ENCODE assay signal across 1 cellular context in the genomic region with DNA sequence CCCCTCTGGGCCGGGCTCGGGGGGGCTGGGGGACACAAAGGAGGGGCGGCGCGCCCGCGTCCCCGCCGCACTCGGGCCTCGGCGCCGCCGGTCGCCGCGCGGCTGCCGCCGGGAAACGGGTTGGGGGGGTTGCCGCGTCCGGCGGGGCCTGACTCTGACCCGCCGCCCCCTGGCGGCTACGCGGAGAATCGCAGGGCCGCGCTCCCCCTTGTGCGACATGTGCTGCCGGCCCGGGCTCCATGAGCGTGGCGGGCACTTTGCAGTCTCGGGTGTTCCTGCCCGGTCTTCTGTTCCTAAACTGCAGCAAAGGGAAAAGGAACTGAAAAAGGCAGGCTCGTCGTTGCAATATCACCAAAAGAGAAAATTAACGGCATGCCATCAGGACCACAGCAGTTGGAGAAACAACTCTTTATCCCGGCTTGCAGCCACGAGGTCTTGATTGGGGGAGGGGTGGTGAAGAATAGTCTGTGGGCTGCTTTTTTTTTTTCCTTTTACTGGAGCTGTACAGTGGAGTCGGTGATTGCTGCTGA.
TF ChIP-seq lines count a peak whose summit lies in the region.

No MANE protein-coding gene starts in this region.

TF ChIP-seq in GM12878, 131 proteins besides CTCF, POLR2A, EP300 and RAD21 (continued from another document):
- TF ChIP-seq, protein P1, sequence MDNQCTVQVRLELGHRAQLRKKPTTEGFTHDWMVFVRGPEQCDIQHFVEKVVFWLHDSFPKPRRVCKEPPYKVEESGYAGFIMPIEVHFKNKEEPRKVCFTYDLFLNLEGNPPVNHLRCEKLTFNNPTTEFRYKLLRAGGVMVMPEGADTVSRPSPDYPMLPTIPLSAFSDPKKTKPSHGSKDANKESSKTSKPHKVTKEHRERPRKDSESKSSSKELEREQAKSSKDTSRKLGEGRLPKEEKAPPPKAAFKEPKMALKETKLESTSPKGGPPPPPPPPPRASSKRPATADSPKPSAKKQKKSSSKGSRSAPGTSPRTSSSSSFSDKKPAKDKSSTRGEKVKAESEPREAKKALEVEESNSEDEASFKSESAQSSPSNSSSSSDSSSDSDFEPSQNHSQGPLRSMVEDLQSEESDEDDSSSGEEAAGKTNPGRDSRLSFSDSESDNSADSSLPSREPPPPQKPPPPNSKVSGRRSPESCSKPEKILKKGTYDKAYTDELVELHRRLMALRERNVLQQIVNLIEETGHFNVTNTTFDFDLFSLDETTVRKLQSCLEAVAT (IDR thresholded peaks at IDR 0.05) = peak; percentile 72; the same call in 1 of the 2 replicates
- TF ChIP-seq JUND (IDR thresholded peaks at IDR 0.05; ENCODE audit: low read depth, low read length) = no peak
- no peak; the same call in 1 of the 2 replicates for TF ChIP-seq DPF2 (IDR thresholded peaks at IDR 0.05)
- no peak for TF ChIP-seq HDAC6 (IDR thresholded peaks at IDR 0.05; ENCODE audit: unreplicated experiment)
- 0 out of 4 replicates have a peak, but pooled peaks of 1 of the 2 experiments have one; percentile 18 for TF ChIP-seq SRF (IDR thresholded peaks at IDR 0.05; ENCODE audit: low read depth in 2 of 2, low read length in 2 of 2)
- peak; percentile 95 for TF ChIP-seq MAX (IDR thresholded peaks at IDR 0.05; ENCODE audit: low read depth, low read length)
- peak; percentile 30 to 35; a peak in 1 of 4 replicates for TF ChIP-seq IKZF2 (IDR thresholded peaks at IDR 0.05)
- no peak for TF ChIP-seq BCLAF1 (IDR thresholded peaks at IDR 0.05)
- TF ChIP-seq ZNF24 (IDR thresholded peaks at IDR 0.05) = no peak
- peak; percentile 53 for TF ChIP-seq NR2F1 (conservative IDR thresholded peaks at IDR 0.05)
- no peak for TF ChIP-seq SIX5 (IDR thresholded peaks at IDR 0.05; ENCODE audit: low read depth, low read length, severe bottlenecking)
- no peak for TF ChIP-seq ZZZ3 (IDR thresholded peaks at IDR 0.05; ENCODE audit: control insufficient read depth, insufficient read length, low read depth)
- TF ChIP-seq, protein P2, sequence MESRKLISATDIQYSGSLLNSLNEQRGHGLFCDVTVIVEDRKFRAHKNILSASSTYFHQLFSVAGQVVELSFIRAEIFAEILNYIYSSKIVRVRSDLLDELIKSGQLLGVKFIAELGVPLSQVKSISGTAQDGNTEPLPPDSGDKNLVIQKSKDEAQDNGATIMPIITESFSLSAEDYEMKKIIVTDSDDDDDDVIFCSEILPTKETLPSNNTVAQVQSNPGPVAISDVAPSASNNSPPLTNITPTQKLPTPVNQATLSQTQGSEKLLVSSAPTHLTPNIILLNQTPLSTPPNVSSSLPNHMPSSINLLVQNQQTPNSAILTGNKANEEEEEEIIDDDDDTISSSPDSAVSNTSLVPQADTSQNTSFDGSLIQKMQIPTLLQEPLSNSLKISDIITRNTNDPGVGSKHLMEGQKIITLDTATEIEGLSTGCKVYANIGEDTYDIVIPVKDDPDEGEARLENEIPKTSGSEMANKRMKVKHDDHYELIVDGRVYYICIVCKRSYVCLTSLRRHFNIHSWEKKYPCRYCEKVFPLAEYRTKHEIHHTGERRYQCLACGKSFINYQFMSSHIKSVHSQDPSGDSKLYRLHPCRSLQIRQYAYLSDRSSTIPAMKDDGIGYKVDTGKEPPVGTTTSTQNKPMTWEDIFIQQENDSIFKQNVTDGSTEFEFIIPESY (IDR thresholded peaks at IDR 0.05) = no peak
- TF ChIP-seq BACH1 (IDR thresholded peaks at IDR 0.05; ENCODE audit: borderline replicate concordance) = peak; percentile 10
- no peak for TF ChIP-seq SREBF2 (IDR thresholded peaks at IDR 0.05; ENCODE audit: low read length)
- TF ChIP-seq CBX5 (IDR thresholded peaks at IDR 0.05; ENCODE audit: low read depth) = no peak
- no peak for TF ChIP-seq WRNIP1 (IDR thresholded peaks at IDR 0.05; ENCODE audit: borderline replicate concordance, low read depth, low read length)
- no peak for TF ChIP-seq CEBPB (IDR thresholded peaks at IDR 0.05; ENCODE audit: borderline replicate concordance in 1 of 2, low read depth in 2 of 2, low read length in 2 of 2)
- TF ChIP-seq LARP7 (IDR thresholded peaks at IDR 0.05) = no peak; the same call in 1 of the 2 replicates
- TF ChIP-seq ZNF217 (IDR thresholded peaks at IDR 0.05) = no peak
- peak; percentile 50; the same call in 1 of the 2 replicates for TF ChIP-seq ZSCAN29 (IDR thresholded peaks at IDR 0.05)
- TF ChIP-seq POLR2AphosphoS2 (IDR thresholded peaks at IDR 0.05; ENCODE audit: low read depth, low read length) = no peak; the same call in 1 of the 2 replicates
- TF ChIP-seq CHD2 (IDR thresholded peaks at IDR 0.05; ENCODE audit: borderline replicate concordance, low read depth, low read length) = peak; percentile 72; the same call in 1 of the 2 replicates
- TF ChIP-seq, protein P3, sequence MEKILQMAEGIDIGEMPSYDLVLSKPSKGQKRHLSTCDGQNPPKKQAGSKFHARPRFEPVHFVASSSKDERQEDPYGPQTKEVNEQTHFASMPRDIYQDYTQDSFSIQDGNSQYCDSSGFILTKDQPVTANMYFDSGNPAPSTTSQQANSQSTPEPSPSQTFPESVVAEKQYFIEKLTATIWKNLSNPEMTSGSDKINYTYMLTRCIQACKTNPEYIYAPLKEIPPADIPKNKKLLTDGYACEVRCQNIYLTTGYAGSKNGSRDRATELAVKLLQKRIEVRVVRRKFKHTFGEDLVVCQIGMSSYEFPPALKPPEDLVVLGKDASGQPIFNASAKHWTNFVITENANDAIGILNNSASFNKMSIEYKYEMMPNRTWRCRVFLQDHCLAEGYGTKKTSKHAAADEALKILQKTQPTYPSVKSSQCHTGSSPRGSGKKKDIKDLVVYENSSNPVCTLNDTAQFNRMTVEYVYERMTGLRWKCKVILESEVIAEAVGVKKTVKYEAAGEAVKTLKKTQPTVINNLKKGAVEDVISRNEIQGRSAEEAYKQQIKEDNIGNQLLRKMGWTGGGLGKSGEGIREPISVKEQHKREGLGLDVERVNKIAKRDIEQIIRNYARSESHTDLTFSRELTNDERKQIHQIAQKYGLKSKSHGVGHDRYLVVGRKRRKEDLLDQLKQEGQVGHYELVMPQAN (conservative IDR thresholded peaks at IDR 0.05) = peak; percentile 96
- TF ChIP-seq CREM (IDR thresholded peaks at IDR 0.05; ENCODE audit: low read depth) = no peak
- TF ChIP-seq, protein P4, sequence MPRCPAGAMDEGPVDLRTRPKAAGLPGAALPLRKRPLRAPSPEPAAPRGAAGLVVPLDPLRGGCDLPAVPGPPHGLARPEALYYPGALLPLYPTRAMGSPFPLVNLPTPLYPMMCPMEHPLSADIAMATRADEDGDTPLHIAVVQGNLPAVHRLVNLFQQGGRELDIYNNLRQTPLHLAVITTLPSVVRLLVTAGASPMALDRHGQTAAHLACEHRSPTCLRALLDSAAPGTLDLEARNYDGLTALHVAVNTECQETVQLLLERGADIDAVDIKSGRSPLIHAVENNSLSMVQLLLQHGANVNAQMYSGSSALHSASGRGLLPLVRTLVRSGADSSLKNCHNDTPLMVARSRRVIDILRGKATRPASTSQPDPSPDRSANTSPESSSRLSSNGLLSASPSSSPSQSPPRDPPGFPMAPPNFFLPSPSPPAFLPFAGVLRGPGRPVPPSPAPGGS (IDR thresholded peaks at IDR 0.05; ENCODE audit: borderline replicate concordance, insufficient read depth, low read depth, low read length, poor library complexity, severe bottlenecking) = no peak
- 0 out of 2 replicates have a peak, but pooled peaks have one; percentile 25 for TF ChIP-seq ZNF207 (IDR thresholded peaks at IDR 0.05; ENCODE audit: borderline replicate concordance)
- TF ChIP-seq CHD4 (IDR thresholded peaks at IDR 0.05) = no peak
- TF ChIP-seq, protein P5, sequence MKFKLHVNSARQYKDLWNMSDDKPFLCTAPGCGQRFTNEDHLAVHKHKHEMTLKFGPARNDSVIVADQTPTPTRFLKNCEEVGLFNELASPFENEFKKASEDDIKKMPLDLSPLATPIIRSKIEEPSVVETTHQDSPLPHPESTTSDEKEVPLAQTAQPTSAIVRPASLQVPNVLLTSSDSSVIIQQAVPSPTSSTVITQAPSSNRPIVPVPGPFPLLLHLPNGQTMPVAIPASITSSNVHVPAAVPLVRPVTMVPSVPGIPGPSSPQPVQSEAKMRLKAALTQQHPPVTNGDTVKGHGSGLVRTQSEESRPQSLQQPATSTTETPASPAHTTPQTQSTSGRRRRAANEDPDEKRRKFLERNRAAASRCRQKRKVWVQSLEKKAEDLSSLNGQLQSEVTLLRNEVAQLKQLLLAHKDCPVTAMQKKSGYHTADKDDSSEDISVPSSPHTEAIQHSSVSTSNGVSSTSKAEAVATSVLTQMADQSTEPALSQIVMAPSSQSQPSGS (IDR thresholded peaks at IDR 0.05; ENCODE audit: low read length) = no peak
- 0 out of 2 replicates have a peak, but pooled peaks have one; percentile 52 for TF ChIP-seq SMAD5 (IDR thresholded peaks at IDR 0.05; ENCODE audit: low read depth)
TF ChIP-seq in GM12878: peak in this region for 41.
